ENCODE assay signal across 24 cellular contexts in genomic region chr12:3238196-3238595, GRCh38.
A peak's percentile ranks its signal among the peaks of the same experiment; 100 is the strongest.
DNase-seq lines count a peak whose midpoint lies in the region; ATAC-seq, FAIRE-seq and TF ChIP-seq lines count a peak whose summit lies in the region.
"Had no signal": no experiment of that assay in that cellular context is flagged by ENCODE, and none has a peak within 500 bp of the region (broad histone marks: within the 10 kb centered on the region; RNA-seq: fewer than 3 reads in every experiment).

No MANE protein-coding gene starts in this region.

- 0 out of 22 replicates have a peak overlapping the region, but pooled peaks of 1 of the 11 experiments have one; percentile 7 for H3K9ac ChIP-seq in BLaER1 treated with 17β-estradiol and CSF1 and Interleukin-3, amounts not matched to agents 10 nM and 100 nM

- DNase-seq in LHCN-M2 (ENCODE audit: low read depth) (peak; percentile 14), right atrium auricular region (ENCODE audit: low spot score) (no peak), type B pancreatic cell (ENCODE audit: extremely low spot score, unreplicated experiment) (no peak), tibial artery (no peak), frontal cortex (ENCODE audit: low spot score in 2 of 2) (no peak)
- DNase-seq in natural killer cell treated with Interleukin-12 subunit alpha and Interleukin-12 subunit beta and Interleukin-15 and Interleukin-18, amount 100 ng/mL, for 72 hours (ENCODE audit: low spot score) = no peak
- DNase-seq: Calu3; CD8-positive, alpha-beta memory T cell; DMS153; DND-41; GOT3; HFFc6; IMR-90; KG1; MM.1S; NCI-H2029; NCI-H2227 treated with DMSO at 0.1 percent for 48 hours; NCI-H526 treated with DMSO at 0.1 percent for 48 hours; PC-9; SHP77 had no signal

- no peak for TF ChIP-seq CTCF in right atrium auricular region (IDR thresholded peaks at IDR 0.05)
- TF ChIP-seq CTCF in type B pancreatic cell (conservative IDR thresholded peaks at IDR 0.05) = no peak
- TF ChIP-seq CTCF in tibial artery (IDR thresholded peaks at IDR 0.05) = no peak

- no peak for ATAC-seq in natural killer cell treated with Interleukin-12 subunit alpha and Interleukin-12 subunit beta and Interleukin-15 and Interleukin-18, amount 100 ng/mL, for 72 hours

- no peak overlapping the region for H3K4me3 Mint-ChIP-seq in type B pancreatic cell
- no peak overlapping the region for H3K4me3 Mint-ChIP-seq in natural killer cell treated with Interleukin-12 subunit alpha and Interleukin-12 subunit beta and Interleukin-15 and Interleukin-18, amount 100 ng/mL, for 72 hours
- H3K4me3 Mint-ChIP-seq: CD14-positive monocyte; CD8-positive, alpha-beta memory T cell; HFFc6 had no signal

- 0 out of 22 replicates have a peak, but pooled peaks cover 0 to 4% (median 0%) of the 10 kb centered on the region in 11 experiments for H3K27me3 ChIP-seq in BLaER1 treated with 17β-estradiol and CSF1 and Interleukin-3, amounts not matched to agents 10 nM and 100 nM
- H3K27me3 ChIP-seq in right atrium auricular region (no peaks in the 10 kb centered on the region), tibial artery (no peaks in the 10 kb centered on the region)

- H3K4me1 Mint-ChIP-seq in type B pancreatic cell (ENCODE audit: unreplicated experiment) = peaks cover 19% of the 10 kb centered on the region
- no peaks in the 10 kb centered on the region for H3K4me1 Mint-ChIP-seq in natural killer cell treated with Interleukin-12 subunit alpha and Interleukin-12 subunit beta and Interleukin-15 and Interleukin-18, amount 100 ng/mL, for 72 hours (ENCODE audit: low read depth in 2 of 2)
- H3K4me1 Mint-ChIP-seq: CD14-positive monocyte; CD8-positive, alpha-beta memory T cell had no signal

- no peak overlapping the region for H3K4me3 ChIP-seq in BLaER1 treated with 17β-estradiol and CSF1 and Interleukin-3, amounts not matched to agents 10 nM and 100 nM
- no peak overlapping the region for H3K4me3 ChIP-seq in right atrium auricular region
- H3K4me3 ChIP-seq in tibial artery = no peak overlapping the region
- H3K4me3 ChIP-seq: HAP-1, PC-9 had no signal

- no peaks in the 10 kb centered on the region for H3K36me3 ChIP-seq in BLaER1 treated with 17β-estradiol and CSF1 and Interleukin-3, amounts not matched to agents 10 nM and 100 nM
- H3K36me3 ChIP-seq in right atrium auricular region = no peaks in the 10 kb centered on the region
- no peaks in the 10 kb centered on the region for H3K36me3 ChIP-seq in tibial artery
- H3K36me3 ChIP-seq: HAP-1 had no signal

- no peaks in the 10 kb centered on the region for H3K9me3 ChIP-seq in BLaER1 treated with 17β-estradiol and CSF1 and Interleukin-3, amounts not matched to agents 10 nM and 100 nM (replicated peaks in 1 of 11)
- H3K9me3 ChIP-seq in right atrium auricular region = no peaks in the 10 kb centered on the region
- no peaks in the 10 kb centered on the region for H3K9me3 ChIP-seq in tibial artery
- H3K9me3 ChIP-seq: HAP-1 had no signal

- intact Hi-C loops in tibial artery (cut with DNase I; ENCODE audit: low total_unique reads) = no loop called here

- H3K27ac ChIP-seq in BLaER1 treated with 17β-estradiol and CSF1 and Interleukin-3, amounts not matched to agents 10 nM and 100 nM = no peak overlapping the region
- peak overlapping the region; percentile 91 to 97 for H3K27ac ChIP-seq in right atrium auricular region
- H3K27ac ChIP-seq in tibial artery = no peak overlapping the region
- H3K27ac ChIP-seq: PC-9 had no signal

- H3K4me2 ChIP-seq in BLaER1 treated with 17β-estradiol and CSF1 and Interleukin-3, amounts not matched to agents 10 nM and 100 nM = peak overlapping the region in 10 of 11 experiments; percentile 1 to 73 (median 57); a peak in 19 of 22 replicates
- H3K4me2 ChIP-seq: PC-9 had no signal

- H3K9me3 Mint-ChIP-seq in type B pancreatic cell = no peaks in the 10 kb centered on the region
- no peaks in the 10 kb centered on the region for H3K9me3 Mint-ChIP-seq in natural killer cell treated with Interleukin-12 subunit alpha and Interleukin-12 subunit beta and Interleukin-15 and Interleukin-18, amount 100 ng/mL, for 72 hours
- H3K9me3 Mint-ChIP-seq: CD14-positive monocyte; CD8-positive, alpha-beta memory T cell; HFFc6 had no signal

- peaks cover 20% of the 10 kb centered on the region for H3K27me3 Mint-ChIP-seq in type B pancreatic cell
- H3K27me3 Mint-ChIP-seq in natural killer cell treated with Interleukin-12 subunit alpha and Interleukin-12 subunit beta and Interleukin-15 and Interleukin-18, amount 100 ng/mL, for 72 hours = peaks cover 5 to 6% of the 10 kb centered on the region in 2 donors

- FAIRE-seq in frontal cortex (lab: Jason Lieb, UNC) = no peak
- FAIRE-seq: GM12892 had no signal

- H4K20me1 ChIP-seq in BLaER1 treated with 17β-estradiol and CSF1 and Interleukin-3, amounts not matched to agents 10 nM and 100 nM = peaks cover 0 to 9% (median 0%) of the 10 kb centered on the region in 11 experiments; a peak in 2 of 22 replicates

- peaks cover 2 to 77% (median 58%) of the 10 kb centered on the region in 10 experiments; a peak in 19 of 20 replicates for H3K4me1 ChIP-seq in BLaER1 treated with 17β-estradiol and CSF1 and Interleukin-3, amounts not matched to agents 10 nM and 100 nM
- H3K4me1 ChIP-seq in right atrium auricular region = peaks cover 0 to 69% of the 10 kb centered on the region in 2 donors
- peaks cover 0 to 18% (median 11%) of the 10 kb centered on the region in 4 donors for H3K4me1 ChIP-seq in tibial artery
- H3K4me1 ChIP-seq: HAP-1 had no signal

- H3K36me3 Mint-ChIP-seq in type B pancreatic cell = no peaks in the 10 kb centered on the region
- H3K36me3 Mint-ChIP-seq in natural killer cell treated with Interleukin-12 subunit alpha and Interleukin-12 subunit beta and Interleukin-15 and Interleukin-18, amount 100 ng/mL, for 72 hours = no peaks in the 10 kb centered on the region
- H3K36me3 Mint-ChIP-seq: CD14-positive monocyte; CD8-positive, alpha-beta memory T cell had no signal

- H3K27ac Mint-ChIP-seq in type B pancreatic cell = peak overlapping the region; percentile 44
- H3K27ac Mint-ChIP-seq in natural killer cell treated with Interleukin-12 subunit alpha and Interleukin-12 subunit beta and Interleukin-15 and Interleukin-18, amount 100 ng/mL, for 72 hours = no peak overlapping the region
- H3K27ac Mint-ChIP-seq: HFFc6 had no signal

Comparison
In these comparisons a context has a peak if more than half of its experiments do, and no peak if none do; other contexts are left out.
1. H3K27ac ChIP-seq: peak in right atrium auricular region (2 of 2); none in BLaER1 treated with 17β-estradiol and CSF1 and Interleukin-3, amounts not matched to agents 10 nM and 100 nM (0 of 11) and tibial artery (0 of 2).